ENCODE assay signal across 1 cellular context in genomic region chr2:119638246-119638645, GRCh38.
TF ChIP-seq lines count a peak whose summit lies in the region.

No MANE protein-coding gene starts in this region.

TF ChIP-seq in GM23338, 12 proteins besides CTCF, POLR2A, EP300 and RAD21 (continued from another document):
- TF ChIP-seq, protein P1, sequence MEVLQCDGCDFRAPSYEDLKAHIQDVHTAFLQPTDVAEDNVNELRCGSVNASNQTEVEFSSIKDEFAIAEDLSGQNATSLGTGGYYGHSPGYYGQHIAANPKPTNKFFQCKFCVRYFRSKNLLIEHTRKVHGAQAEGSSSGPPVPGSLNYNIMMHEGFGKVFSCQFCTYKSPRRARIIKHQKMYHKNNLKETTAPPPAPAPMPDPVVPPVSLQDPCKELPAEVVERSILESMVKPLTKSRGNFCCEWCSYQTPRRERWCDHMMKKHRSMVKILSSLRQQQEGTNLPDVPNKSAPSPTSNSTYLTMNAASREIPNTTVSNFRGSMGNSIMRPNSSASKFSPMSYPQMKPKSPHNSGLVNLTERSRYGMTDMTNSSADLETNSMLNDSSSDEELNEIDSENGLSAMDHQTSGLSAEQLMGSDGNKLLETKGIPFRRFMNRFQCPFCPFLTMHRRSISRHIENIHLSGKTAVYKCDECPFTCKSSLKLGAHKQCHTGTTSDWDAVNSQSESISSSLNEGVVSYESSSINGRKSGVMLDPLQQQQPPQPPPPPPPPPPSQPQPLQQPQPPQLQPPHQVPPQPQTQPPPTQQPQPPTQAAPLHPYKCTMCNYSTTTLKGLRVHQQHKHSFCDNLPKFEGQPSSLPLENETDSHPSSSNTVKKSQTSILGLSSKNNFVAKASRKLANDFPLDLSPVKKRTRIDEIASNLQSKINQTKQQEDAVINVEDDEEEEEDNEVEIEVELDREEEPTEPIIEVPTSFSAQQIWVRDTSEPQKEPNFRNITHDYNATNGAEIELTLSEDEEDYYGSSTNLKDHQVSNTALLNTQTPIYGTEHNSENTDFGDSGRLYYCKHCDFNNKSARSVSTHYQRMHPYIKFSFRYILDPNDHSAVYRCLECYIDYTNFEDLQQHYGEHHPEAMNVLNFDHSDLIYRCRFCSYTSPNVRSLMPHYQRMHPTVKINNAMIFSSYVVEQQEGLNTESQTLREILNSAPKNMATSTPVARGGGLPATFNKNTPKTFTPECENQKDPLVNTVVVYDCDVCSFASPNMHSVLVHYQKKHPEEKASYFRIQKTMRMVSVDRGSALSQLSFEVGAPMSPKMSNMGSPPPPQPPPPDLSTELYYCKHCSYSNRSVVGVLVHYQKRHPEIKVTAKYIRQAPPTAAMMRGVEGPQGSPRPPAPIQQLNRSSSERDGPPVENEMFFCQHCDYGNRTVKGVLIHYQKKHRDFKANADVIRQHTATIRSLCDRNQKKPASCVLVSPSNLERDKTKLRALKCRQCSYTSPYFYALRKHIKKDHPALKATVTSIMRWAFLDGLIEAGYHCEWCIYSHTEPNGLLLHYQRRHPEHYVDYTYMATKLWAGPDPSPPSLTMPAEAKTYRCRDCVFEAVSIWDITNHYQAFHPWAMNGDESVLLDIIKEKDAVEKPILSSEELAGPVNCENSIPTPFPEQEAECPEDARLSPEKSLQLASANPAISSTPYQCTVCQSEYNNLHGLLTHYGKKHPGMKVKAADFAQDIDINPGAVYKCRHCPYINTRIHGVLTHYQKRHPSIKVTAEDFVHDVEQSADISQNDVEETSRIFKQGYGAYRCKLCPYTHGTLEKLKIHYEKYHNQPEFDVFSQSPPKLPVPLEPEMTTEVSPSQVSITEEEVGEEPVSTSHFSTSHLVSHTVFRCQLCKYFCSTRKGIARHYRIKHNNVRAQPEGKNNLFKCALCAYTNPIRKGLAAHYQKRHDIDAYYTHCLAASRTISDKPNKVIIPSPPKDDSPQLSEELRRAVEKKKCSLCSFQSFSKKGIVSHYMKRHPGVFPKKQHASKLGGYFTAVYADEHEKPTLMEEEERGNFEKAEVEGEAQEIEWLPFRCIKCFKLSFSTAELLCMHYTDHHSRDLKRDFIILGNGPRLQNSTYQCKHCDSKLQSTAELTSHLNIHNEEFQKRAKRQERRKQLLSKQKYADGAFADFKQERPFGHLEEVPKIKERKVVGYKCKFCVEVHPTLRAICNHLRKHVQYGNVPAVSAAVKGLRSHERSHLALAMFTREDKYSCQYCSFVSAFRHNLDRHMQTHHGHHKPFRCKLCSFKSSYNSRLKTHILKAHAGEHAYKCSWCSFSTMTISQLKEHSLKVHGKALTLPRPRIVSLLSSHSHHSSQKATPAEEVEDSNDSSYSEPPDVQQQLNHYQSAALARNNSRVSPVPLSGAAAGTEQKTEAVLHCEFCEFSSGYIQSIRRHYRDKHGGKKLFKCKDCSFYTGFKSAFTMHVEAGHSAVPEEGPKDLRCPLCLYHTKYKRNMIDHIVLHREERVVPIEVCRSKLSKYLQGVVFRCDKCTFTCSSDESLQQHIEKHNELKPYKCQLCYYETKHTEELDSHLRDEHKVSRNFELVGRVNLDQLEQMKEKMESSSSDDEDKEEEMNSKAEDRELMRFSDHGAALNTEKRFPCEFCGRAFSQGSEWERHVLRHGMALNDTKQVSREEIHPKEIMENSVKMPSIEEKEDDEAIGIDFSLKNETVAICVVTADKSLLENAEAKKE (CRISPR knock-in tag; IDR thresholded peaks at IDR 0.05), result no peak
- TF ChIP-seq EZH2phosphoT487 (IDR thresholded peaks at IDR 0.05; ENCODE audit: unreplicated experiment) (no peak), POLR2AphosphoS5 (IDR thresholded peaks at IDR 0.05; ENCODE audit: low read depth) (no peak), ZNF331 (CRISPR knock-in tag; IDR thresholded peaks at IDR 0.05; ENCODE audit: low read depth) (no peak), STAT1 (IDR thresholded peaks at IDR 0.05; ENCODE audit: unreplicated experiment) (no peak), NANOG (IDR thresholded peaks at IDR 0.05; ENCODE audit: borderline replicate concordance) (no peak)
- TF ChIP-seq, protein P2, sequence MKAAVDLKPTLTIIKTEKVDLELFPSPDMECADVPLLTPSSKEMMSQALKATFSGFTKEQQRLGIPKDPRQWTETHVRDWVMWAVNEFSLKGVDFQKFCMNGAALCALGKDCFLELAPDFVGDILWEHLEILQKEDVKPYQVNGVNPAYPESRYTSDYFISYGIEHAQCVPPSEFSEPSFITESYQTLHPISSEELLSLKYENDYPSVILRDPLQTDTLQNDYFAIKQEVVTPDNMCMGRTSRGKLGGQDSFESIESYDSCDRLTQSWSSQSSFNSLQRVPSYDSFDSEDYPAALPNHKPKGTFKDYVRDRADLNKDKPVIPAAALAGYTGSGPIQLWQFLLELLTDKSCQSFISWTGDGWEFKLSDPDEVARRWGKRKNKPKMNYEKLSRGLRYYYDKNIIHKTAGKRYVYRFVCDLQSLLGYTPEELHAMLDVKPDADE (IDR thresholded peaks at IDR 0.05), result no peak
